In genomic region chr1:4002061-4002521, GRCh38 we compare ENCODE assay signal across 24 cellular contexts.
"Had no signal": no experiment of that assay in that cellular context is flagged by ENCODE, and none has a peak within 500 bp of the region (broad histone marks: within the 10 kb centered on the region; RNA-seq: fewer than 3 reads in every experiment).

No MANE protein-coding gene starts in this region.

- DNase-seq: activated CD4-positive, alpha-beta T cell treated with anti-CD3 and anti-CD28 coated beads, Interleukin-2, amount 50 U/mL, for 1 hour; activated CD8-positive, alpha-beta memory T cell treated with anti-CD3 and anti-CD28 coated beads, Interleukin-2, amount 10 ng/mL, durations not matched to agents 7 days and 5 days; activated CD8-positive, alpha-beta T cell treated with anti-CD3 and anti-CD28 coated beads for 36 hours; activated naive CD4-positive, alpha-beta T cell treated with anti-CD3 and anti-CD28 coated beads for 36 hours; activated T-cell treated with anti-CD3 and anti-CD28 coated beads, Interleukin-2, amount 50 U/mL, for 48 hours; amygdala; effector memory CD4-positive, alpha-beta T cell; islet precursor cell; left cardiac atrium; left ventricle myocardium superior; ovary; psoas muscle; stimulated activated CD4-positive, alpha-beta T cell treated with anti-CD3 and anti-CD28 coated beads, Interleukin-12 subunit alpha, Interleukin-12 subunit beta, amount 100 ng/mL, for 4 hours; stimulated activated CD4-positive, alpha-beta T cell treated with anti-CD3 and anti-CD28 coated beads, Interleukin-4, amount 100 ng/mL, for 24 hours; stimulated activated naive CD8-positive, alpha-beta T cell treated with anti-CD3 and anti-CD28 coated beads, Interleukin-15, amount 100 ng/mL, for 72 hours; substantia nigra; T-helper 2 cell had no signal

- H3K27ac ChIP-seq: breast epithelium, coronary artery, dorsolateral prefrontal cortex, hepatocyte, neutrophil, ovary, psoas muscle, right atrium auricular region, tibial artery had no signal

- H3K4me2 ChIP-seq: hepatocyte had no signal

- H3K9me3 ChIP-seq: breast epithelium, neutrophil, ovary, psoas muscle, right atrium auricular region, tibial artery had no signal

- H3K4me1 ChIP-seq: breast epithelium, psoas muscle, right atrium auricular region, tibial artery had no signal

- H3K27me3 ChIP-seq: hepatocyte, ovary, right atrium auricular region had no signal

- H3K4me3 ChIP-seq: breast epithelium, coronary artery, dorsolateral prefrontal cortex, hepatocyte, ovary, psoas muscle, right atrium auricular region, tibial artery had no signal

- H3K36me3 ChIP-seq: breast epithelium, neutrophil, ovary, right atrium auricular region, tibial artery had no signal
